ENCODE assay signal across 8 cellular contexts in genomic region chr11:73660497-73661034, GRCh38. TPM values are rescaled to one million over a fixed set of nuclear protein-coding genes. Genes with fewer than 3 reads are reported as not detected.
DNase-seq lines count a peak whose midpoint lies in the region; ATAC-seq and TF ChIP-seq lines count a peak whose summit lies in the region.

No MANE protein-coding gene starts in this region.

- H3K27ac ChIP-seq in angular gyrus (ENCODE audit: low read depth, low read length) (peak overlapping the region; percentile 72), layer of hippocampus (ENCODE audit: low read depth, low read length) (peak overlapping the region; percentile 84), subcutaneous abdominal adipose tissue (ENCODE audit: low read depth, low read length) (no peak overlapping the region), Peyer's patch (no peak overlapping the region)

- peak overlapping the region; percentile 29 to 64 (median 57) for H3K4me3 ChIP-seq in subcutaneous abdominal adipose tissue (ENCODE audit: low read depth in 1 of 5, low read length in 5 of 5)
- peak overlapping the region in 1 of 4 donors; percentile 26 for H3K4me3 ChIP-seq in Peyer's patch

- TF ChIP-seq POLR2A in Peyer's patch (IDR thresholded peaks at IDR 0.05): no peak

- no peaks in the 10 kb centered on the region for H3K36me3 Mint-ChIP-seq in activated CD4-positive, alpha-beta T cell treated with anti-CD3 and anti-CD28 coated beads for 36 hours (ENCODE audit: low read depth)

- POLR2A ChIA-PET in activated CD4-positive, alpha-beta T cell treated with anti-CD3 and anti-CD28 coated beads for 36 hours (lab: Charles Lee): interaction anchor here (0.7 kb wide), 1 partner anchor 35 kb away, joined by 3 read pairs; no protein-coding TSS in a partner anchor

- peak overlapping the region in 2 of 5 donors; percentile 3 to 18 for H3K9ac ChIP-seq in subcutaneous abdominal adipose tissue (ENCODE audit: low read length in 5 of 5)

- TF ChIP-seq CTCF in Peyer's patch (IDR thresholded peaks at IDR 0.05): no peak

- H3K4me1 Mint-ChIP-seq in activated CD4-positive, alpha-beta T cell treated with anti-CD3 and anti-CD28 coated beads for 36 hours: peaks cover 10% of the 10 kb centered on the region

- H3K27me3 Mint-ChIP-seq in activated CD4-positive, alpha-beta T cell treated with anti-CD3 and anti-CD28 coated beads for 36 hours: no peaks in the 10 kb centered on the region

- H3K9me3 Mint-ChIP-seq in activated CD4-positive, alpha-beta T cell treated with anti-CD3 and anti-CD28 coated beads for 36 hours (ENCODE audit: low read depth): no peaks in the 10 kb centered on the region

- H3K27me3 ChIP-seq in layer of hippocampus (ENCODE audit: control insufficient read depth, insufficient read depth, low read length) (no peaks in the 10 kb centered on the region), subcutaneous abdominal adipose tissue (ENCODE audit: control insufficient read depth in 5 of 5, insufficient read depth in 4 of 5, low read length in 5 of 5) (no peaks in the 10 kb centered on the region), Peyer's patch (no peaks in the 10 kb centered on the region)

- H3K4me1 ChIP-seq in subcutaneous abdominal adipose tissue (ENCODE audit: control insufficient read depth in 5 of 5, insufficient read depth in 5 of 5, low read length in 5 of 5): peaks cover 6 to 47% (median 25%) of the 10 kb centered on the region in 5 donors
- H3K4me1 ChIP-seq in Peyer's patch: peaks cover 0 to 13% (median 4%) of the 10 kb centered on the region in 4 donors

- DNase-seq in activated CD4-positive, alpha-beta T cell treated with anti-CD3 and anti-CD28 coated beads for 36 hours: no peak
- DNase-seq in activated CD4-positive, alpha-beta T cell treated with anti-CD3 and anti-CD28 coated beads for 4 hours: no peak
- no peak for DNase-seq in Peyer's patch

- ATAC-seq in activated CD4-positive, alpha-beta T cell treated with anti-CD3 and anti-CD28 coated beads for 36 hours: peak; percentile 17
- ATAC-seq in HG02981 (IDR thresholded peaks at IDR 0.05; ENCODE audit: unreplicated experiment) (no peak), GM18867 (IDR thresholded peaks at IDR 0.05; ENCODE audit: unreplicated experiment) (no peak)

- no peaks in the 10 kb centered on the region for H3K9me3 ChIP-seq in subcutaneous abdominal adipose tissue (ENCODE audit: control insufficient read depth in 5 of 5, low read length in 5 of 5)
- no peaks in the 10 kb centered on the region for H3K9me3 ChIP-seq in Peyer's patch

- intact Hi-C loops in activated CD4-positive, alpha-beta T cell treated with anti-CD3 and anti-CD28 coated beads for 36 hours (cut with DNase I, micrococcal nuclease): loop anchor here (1.0 to 10.0 kb wide), 5 partner anchors 35 to 353 kb away; no protein-coding TSS in a partner anchor

- peak overlapping the region; percentile 24 for H3K4me3 Mint-ChIP-seq in activated CD4-positive, alpha-beta T cell treated with anti-CD3 and anti-CD28 coated beads for 36 hours

- CTCF ChIA-PET in activated CD4-positive, alpha-beta T cell treated with anti-CD3 and anti-CD28 coated beads for 36 hours (lab: Charles Lee): interaction anchor here (0.6 to 10.0 kb wide), 29 partner anchors 11 to 584 kb away, joined by 3 to 218 read pairs (median 4); partner anchors contain the start of gene PLEKHB1

- no peak overlapping the region for H3K27ac Mint-ChIP-seq in activated CD4-positive, alpha-beta T cell treated with anti-CD3 and anti-CD28 coated beads for 36 hours

- no peaks in the 10 kb centered on the region for H3K36me3 ChIP-seq in subcutaneous abdominal adipose tissue (ENCODE audit: control insufficient read depth in 5 of 5, insufficient read depth in 5 of 5, low read length in 5 of 5)
- H3K36me3 ChIP-seq in Peyer's patch: no peaks in the 10 kb centered on the region

RNA-seq across cellular contexts. Expression of gene PLEKHB1, which starts 14.2 kb away (rescaled TPM):
- 10 to 100 TPM; 10.6 to 16.2 TPM for total RNA-seq in activated CD4-positive, alpha-beta T cell treated with anti-CD3 and anti-CD28 coated beads for 36 hours
- 10 to 100 TPM; 10.3 to 29.7 (median 12.0) TPM for total RNA-seq in Peyer's patch

Comparison
In these comparisons a context has a peak if more than half of its experiments do, and no peak if none do; other contexts are left out.
1. H3K27ac ChIP-seq: peak in angular gyrus (single experiment) and layer of hippocampus (single experiment); none in subcutaneous abdominal adipose tissue (single experiment) and Peyer's patch (0 of 4).